ENCODE assay signal across 24 cellular contexts in genomic region chr11:57699813-57700212, GRCh38.
"Had no signal": no experiment of that assay in that cellular context is flagged by ENCODE, and none has a peak within 500 bp of the region (broad histone marks: within the 10 kb centered on the region; RNA-seq: fewer than 3 reads in every experiment).

No MANE protein-coding gene starts in this region.

- H3K27me3 ChIP-seq: brain microvascular endothelial cell, cardiac muscle cell had no signal

- ATAC-seq: activated CD4-positive, alpha-beta T cell treated with anti-CD3 and anti-CD28 coated beads for 36 hours; Panc1; Right ventricle myocardium inferior had no signal

- H3K27ac Mint-ChIP-seq: activated CD4-positive, alpha-beta T cell treated with anti-CD3 and anti-CD28 coated beads for 36 hours; activated T-helper 1 cell treated with anti-CD3 and anti-CD28 coated beads, Interleukin-12 subunit alpha, Interleukin-12 subunit beta, Interleukin-2, Interleukin-4 antibody, amounts not matched to agents 30 ng/mL and 10 ng/mL and 1 ng/mL, durations not matched to agents 14 hours and 24 hours and 36 hours had no signal

- DNase-seq: activated CD4-positive, alpha-beta T cell treated with anti-CD3 and anti-CD28 coated beads for 36 hours; activated CD4-positive, alpha-beta T cell treated with anti-CD3 and anti-CD28 coated beads, Interleukin-2, amount 50 U/mL, for 1 hour; activated CD8-positive, alpha-beta memory T cell treated with anti-CD3 and anti-CD28 coated beads for 24 hours; activated gamma-delta T cell; activated naive CD4-positive, alpha-beta T cell treated with anti-CD3 and anti-CD28 coated beads, Interleukin-2, amount 50 U/mL, for 16 hours; brain microvascular endothelial cell; Karpas-422; MM.1S; NCI-H1105 treated with DMSO at 0.1 percent for 48 hours; NCI-H1436 treated with DMSO at 0.1 percent for 48 hours; NCI-H187; NCI-H2081; NCI-H510A treated with DMSO at 0.1 percent for 48 hours; NCI-H69; NK-92 treated with Interleukin-12 subunit alpha and Interleukin-12 subunit beta, amount 100 ng/mL, for 24 hours; OCI-M1; RPMI8226; T-cell had no signal

- H3K9me3 Mint-ChIP-seq: activated T-helper 1 cell treated with anti-CD3 and anti-CD28 coated beads, Interleukin-12 subunit alpha, Interleukin-12 subunit beta, Interleukin-2, Interleukin-4 antibody, amounts not matched to agents 30 ng/mL and 10 ng/mL and 1 ng/mL, durations not matched to agents 14 hours and 24 hours and 36 hours; T-cell had no signal

- H3K27me3 Mint-ChIP-seq: activated CD4-positive, alpha-beta T cell treated with anti-CD3 and anti-CD28 coated beads for 36 hours; T-cell had no signal

- H3K4me1 Mint-ChIP-seq: activated CD4-positive, alpha-beta T cell treated with anti-CD3 and anti-CD28 coated beads for 36 hours had no signal

- H3K4me3 ChIP-seq: cardiac muscle cell, SK-N-MC had no signal

- H3K27ac ChIP-seq: brain microvascular endothelial cell, cardiac muscle cell, SK-N-MC, VCaP had no signal

- H3K4me3 Mint-ChIP-seq: activated CD4-positive, alpha-beta T cell treated with anti-CD3 and anti-CD28 coated beads for 36 hours; activated T-helper 1 cell treated with anti-CD3 and anti-CD28 coated beads, Interleukin-12 subunit alpha, Interleukin-12 subunit beta, Interleukin-2, Interleukin-4 antibody, amounts not matched to agents 30 ng/mL and 10 ng/mL and 1 ng/mL, durations not matched to agents 14 hours and 24 hours and 36 hours; T-cell had no signal
